Comparison of ENCODE assay signal across 29 cellular contexts in genomic region chr3:183074881-183075280, GRCh38.
"Had no signal": no experiment of that assay in that cellular context is flagged by ENCODE, and none has a peak within 500 bp of the region (broad histone marks: within the 10 kb centered on the region; RNA-seq: fewer than 3 reads in every experiment).

No MANE protein-coding gene starts in this region.

- H3K4me3 Mint-ChIP-seq: activated CD4-positive, alpha-beta T cell treated with anti-CD3 and anti-CD28 coated beads, Interleukin-2, amount 10 ng/mL, durations not matched to agents 24 days and 14 days; activated CD8-positive, alpha-beta memory T cell treated with anti-CD3 and anti-CD28 coated beads, Interleukin-2, amount 10 ng/mL, durations not matched to agents 7 days and 5 days; activated naive CD4-positive, alpha-beta T cell treated with anti-CD3 and anti-CD28 coated beads, Interleukin-2, amount 10 ng/mL, durations not matched to agents 7 days and 5 days; activated naive CD8-positive, alpha-beta T cell; activated naive CD8-positive, alpha-beta T cell treated with anti-CD3 and anti-CD28 coated beads, Interleukin-2, amount 50 U/mL, for 24 hours; brain had no signal

- H3K27me3 Mint-ChIP-seq: activated CD4-positive, alpha-beta T cell treated with anti-CD3 and anti-CD28 coated beads, Interleukin-2, amount 10 ng/mL, durations not matched to agents 24 days and 14 days; activated CD8-positive, alpha-beta memory T cell treated with anti-CD3 and anti-CD28 coated beads, Interleukin-2, amount 10 ng/mL, durations not matched to agents 7 days and 5 days; activated naive CD4-positive, alpha-beta T cell treated with anti-CD3 and anti-CD28 coated beads, Interleukin-2, amount 10 ng/mL, durations not matched to agents 7 days and 5 days; activated naive CD8-positive, alpha-beta T cell; activated naive CD8-positive, alpha-beta T cell treated with anti-CD3 and anti-CD28 coated beads, Interleukin-2, amount 50 U/mL, for 24 hours; brain had no signal

- H3K9me3 ChIP-seq: Peyer's patch had no signal

- H3K4me1 Mint-ChIP-seq: brain had no signal

- H3K4me3 ChIP-seq: Peyer's patch had no signal

- H3K27ac Mint-ChIP-seq: activated CD4-positive, alpha-beta T cell treated with anti-CD3 and anti-CD28 coated beads, Interleukin-2, amount 10 ng/mL, durations not matched to agents 24 days and 14 days; activated CD8-positive, alpha-beta memory T cell treated with anti-CD3 and anti-CD28 coated beads, Interleukin-2, amount 10 ng/mL, durations not matched to agents 7 days and 5 days; activated naive CD4-positive, alpha-beta T cell treated with anti-CD3 and anti-CD28 coated beads, Interleukin-2, amount 10 ng/mL, durations not matched to agents 7 days and 5 days; activated naive CD8-positive, alpha-beta T cell treated with anti-CD3 and anti-CD28 coated beads, Interleukin-2, amount 50 U/mL, for 24 hours; brain had no signal

- H3K4me1 ChIP-seq: Peyer's patch had no signal

- H3K27ac ChIP-seq: Peyer's patch, WERI-Rb-1 had no signal

- DNase-seq: activated CD4-positive, alpha-beta T cell treated with anti-CD3 and anti-CD28 coated beads, Interleukin-2, amount 10 ng/mL, durations not matched to agents 24 days and 14 days; activated CD4-positive, alpha-beta T cell treated with anti-CD3 and anti-CD28 coated beads, Interleukin-2, amount 50 U/mL, for 4 hours; activated CD8-positive, alpha-beta memory T cell treated with anti-CD3 and anti-CD28 coated beads, Interleukin-2, amount 10 ng/mL, durations not matched to agents 7 days and 5 days; activated CD8-positive, alpha-beta memory T cell treated with anti-CD3 and anti-CD28 coated beads, Interleukin-2, amount 50 U/mL, for 48 hours; activated effector memory CD4-positive, alpha-beta T cell treated with Interleukin-2 at 50 U/mL for 16 hours; activated naive CD4-positive, alpha-beta T cell treated with anti-CD3 and anti-CD28 coated beads, Interleukin-2, amount 10 ng/mL, durations not matched to agents 7 days and 5 days; activated naive CD8-positive, alpha-beta T cell treated with anti-CD3 and anti-CD28 coated beads, Interleukin-2, amount 50 U/mL, for 24 hours; activated T-cell treated with anti-CD3 and anti-CD28 coated beads, Interleukin-2, amount 50 U/mL, for 48 hours; anterior cingulate cortex; central memory CD4-positive, alpha-beta T cell; NCI-H1105; NCI-H1436; NCI-H1694; NCI-H1930; NCI-H2081 treated with DMSO at 0.1 percent for 48 hours; NCI-H226; NCI-H446 treated with DMSO at 0.1 percent for 48 hours; NCI-H524; NCI-H82; Peyer's patch; RPMI8226; SIG-M5; T-helper 1 cell; T-helper 2 cell; T-helper 9 cell; WERI-Rb-1 had no signal

- ATAC-seq: activated CD8-positive, alpha-beta memory T cell treated with anti-CD3 and anti-CD28 coated beads, Interleukin-2, amount 10 ng/mL, durations not matched to agents 7 days and 5 days; activated naive CD8-positive, alpha-beta T cell treated with anti-CD3 and anti-CD28 coated beads, Interleukin-2, amount 50 U/mL, for 24 hours; Right ventricle myocardium inferior had no signal

- H3K27me3 ChIP-seq: Peyer's patch had no signal
